Comparison of ENCODE assay signal across 9 cellular contexts in the genomic region with DNA sequence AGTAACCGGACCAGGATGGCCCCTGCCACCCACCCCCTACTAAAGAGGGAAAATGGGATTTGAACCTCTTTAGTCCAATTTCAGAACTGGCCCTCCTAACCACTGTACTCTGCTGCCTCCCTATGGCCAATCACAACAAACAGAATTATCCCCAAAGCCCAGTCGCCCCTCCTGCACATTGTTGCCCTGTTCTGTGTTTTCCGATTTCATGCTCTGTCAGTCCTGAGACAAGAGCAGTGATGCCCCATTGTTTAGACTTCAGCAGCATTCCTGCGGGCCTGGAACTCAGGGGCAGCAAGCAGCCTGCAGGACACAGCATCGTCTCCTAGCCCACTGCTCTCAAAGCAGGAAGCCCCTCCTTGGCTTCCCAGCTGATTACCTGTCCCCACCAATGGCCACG. TPM values are rescaled to one million over a fixed set of nuclear protein-coding genes. Genes with fewer than 3 reads are reported as not detected.
DNase-seq lines count a peak whose midpoint lies in the region; ATAC-seq and TF ChIP-seq lines count a peak whose summit lies in the region.
"Had no signal": no experiment of that assay in that cellular context is flagged by ENCODE, and none has a peak within 500 bp of the region (broad histone marks: within the 10 kb centered on the region; RNA-seq: fewer than 3 reads in every experiment).

No MANE protein-coding gene starts in this region.

- POLR2A ChIA-PET in GM10248 (lab: Yijun Ruan, JAX), result no interaction called here

- H3K23ac ChIP-seq in trophoblast cell (ENCODE audit: low read length), result no peak overlapping the region

- no peak for ATAC-seq in GM21825 (IDR thresholded peaks at IDR 0.05; ENCODE audit: unreplicated experiment)

- H2BK120ac ChIP-seq in trophoblast cell (ENCODE audit: insufficient read depth, low read length, poor library complexity), result no peak overlapping the region

- no peak overlapping the region for H3K9ac ChIP-seq in trophoblast cell (ENCODE audit: low read length)
- H3K9ac ChIP-seq: GM23248 had no signal

- no peak overlapping the region for H4K91ac ChIP-seq in trophoblast cell (ENCODE audit: low read depth, low read length)

- H2AFZ ChIP-seq in trophoblast cell (ENCODE audit: insufficient read depth, low read length, poor library complexity), result no peak overlapping the region
- H2AFZ ChIP-seq: GM23248 had no signal

- CTCF ChIA-PET in GM10248 (lab: Yijun Ruan, JAX), result interaction anchor here (2.8 kb wide), 1 partner anchor 21 kb away, joined by 6 read pairs; the partner anchor contains the start of gene KLHL11

- peaks cover 2% of the 10 kb centered on the region for H3K9me3 ChIP-seq in trophoblast cell (ENCODE audit: insufficient read depth, low read depth, low read length)

- H2BK12ac ChIP-seq in trophoblast cell (ENCODE audit: low read length), result no peak overlapping the region

- TF ChIP-seq CTCF in GM10248 (IDR thresholded peaks at IDR 0.05; ENCODE audit: control extremely low read depth, extremely low read depth, low read depth, missing control alignments) (peak; percentile 17), NB4 (IDR thresholded peaks at IDR 0.05; ENCODE audit: low read depth, low read length) (no peak), choroid plexus epithelial cell (conservative IDR thresholded peaks at IDR 0.05; ENCODE audit: low read depth, low read length) (peak; percentile 42)

- no peak overlapping the region for H3K14ac ChIP-seq in trophoblast cell (ENCODE audit: low read length)

- H4K8ac ChIP-seq in trophoblast cell (ENCODE audit: low read depth, low read length), result no peak overlapping the region

- H4K12ac ChIP-seq in trophoblast cell (ENCODE audit: low read depth, low read length), result no peak overlapping the region

- no peak overlapping the region for H3K27ac ChIP-seq in trophoblast cell (ENCODE audit: low read depth, low read length)
- H3K27ac ChIP-seq: GM23248 had no signal

- no peak overlapping the region for H3K4me2 ChIP-seq in trophoblast cell (ENCODE audit: low read length)

- H3K4me3 ChIP-seq in NB4 (ENCODE audit: low read depth, low read length) (no peak overlapping the region), choroid plexus epithelial cell (ENCODE audit: low read depth, low read length) (no peak overlapping the region), trophoblast cell (ENCODE audit: low read depth, low read length) (no peak overlapping the region)
- H3K4me3 ChIP-seq: GM23248 had no signal

- TF ChIP-seq POLR2A in NB4 (IDR thresholded peaks at IDR 0.05; ENCODE audit: extremely low read depth, insufficient read length), result no peak

- peaks cover 71 to 83% of the 10 kb centered on the region in 2 experiments for H3K36me3 ChIP-seq in trophoblast cell (ENCODE audit: control insufficient read depth in 1 of 2, insufficient read depth in 2 of 2, low read length in 2 of 2)

- H3K4ac ChIP-seq in trophoblast cell (ENCODE audit: low read depth, low read length), result no peak overlapping the region

- H3K27me3 ChIP-seq in trophoblast cell (ENCODE audit: insufficient read depth, low read length), result no peaks in the 10 kb centered on the region

- no peaks in the 10 kb centered on the region for H3K79me2 ChIP-seq in trophoblast cell (ENCODE audit: control insufficient read depth, insufficient read depth, low read length, poor library complexity)

- DNase-seq in GM10248 (ENCODE audit: extremely low spot score), result no peak
- peak; percentile 24 for DNase-seq in NB4 (ENCODE audit: low read depth)
- peak; percentile 27 for DNase-seq in choroid plexus epithelial cell (ENCODE audit: low read depth)
- no peak for DNase-seq in trophoblast cell
- no peak for DNase-seq in glomerular visceral epithelial cell (ENCODE audit: extremely low spot score)
- no peak for DNase-seq in NCI-H1048 (lab: John Stamatoyannopoulos, UW)
- DNase-seq: GM23248, NCI-H510A had no signal

- no peak overlapping the region for H2BK5ac ChIP-seq in trophoblast cell (ENCODE audit: low read depth, low read length, poor library complexity)

- H2AK5ac ChIP-seq in trophoblast cell (ENCODE audit: low read length), result no peak overlapping the region

- no peaks in the 10 kb centered on the region for H3K4me1 ChIP-seq in trophoblast cell (ENCODE audit: control insufficient read depth in 1 of 2, insufficient read depth in 2 of 2, low read length in 2 of 2)

- no peaks in the 10 kb centered on the region for H3K79me1 ChIP-seq in trophoblast cell (ENCODE audit: low read length)

- H3K18ac ChIP-seq in trophoblast cell (ENCODE audit: low read length), result peak overlapping the region; percentile 11

- WGBS in trophoblast cell (ENCODE audit: extremely low coverage, insufficient coverage, insufficient read length), result no CpG with 5 or more reads among the region's 6 CpGs

RNA-seq across cellular contexts. Expression of gene KLHL11, which starts 20.5 kb away (rescaled TPM):
- polyA plus RNA-seq in trophoblast cell (2013), result 5.1 and 5.2 TPM in 2 replicates

RNA-seq across cellular contexts. Expression of gene ACLY, which starts 33.0 kb away (rescaled TPM):
- 147 TPM in 2 replicates for polyA plus RNA-seq in trophoblast cell (2013)

RNA-seq across cellular contexts. Expression of gene ODAD4, which starts 44.7 kb away (rescaled TPM):
- polyA plus RNA-seq in trophoblast cell (2013), result 0.74 and 0.75 TPM in 2 replicates

RNA-seq across cellular contexts. Expression of gene KLHL10, which starts 48.1 kb away (rescaled TPM):
- 0.03 and 0.05 TPM in 2 replicates for polyA plus RNA-seq in trophoblast cell (2013)

RNA-seq across cellular contexts. Expression of gene NT5C3B, which starts 49.7 kb away (rescaled TPM):
- polyA plus RNA-seq in trophoblast cell (2013), result 45.0 and 48.0 TPM in 2 replicates

Comparison
In these comparisons a context has a peak if more than half of its experiments do, and no peak if none do; other contexts are left out.
1. DNase-seq: peak in NB4 (single experiment) and choroid plexus epithelial cell (single experiment); none in GM10248 (single experiment), trophoblast cell (0 of 2), glomerular visceral epithelial cell (single experiment) and NCI-H1048 (single experiment).